15 cellular contexts compared by ENCODE assay signal in genomic region chr1:46342677-46343350, GRCh38. TPM values are rescaled to one million over a fixed set of nuclear protein-coding genes. Genes with fewer than 3 reads are reported as not detected.
A peak's percentile ranks its signal among the peaks of the same experiment; 100 is the strongest.
DNase-seq lines count a peak whose midpoint lies in the region; ATAC-seq and TF ChIP-seq lines count a peak whose summit lies in the region.
"Had no signal": no experiment of that assay in that cellular context is flagged by ENCODE, and none has a peak within 500 bp of the region (broad histone marks: within the 10 kb centered on the region; RNA-seq: fewer than 3 reads in every experiment).

No MANE protein-coding gene starts in this region.

- H3K27me3 Mint-ChIP-seq in CD4-positive, alpha-beta memory T cell = no peaks in the 10 kb centered on the region
- no peaks in the 10 kb centered on the region for H3K27me3 Mint-ChIP-seq in nephron (ENCODE audit: low read depth)

- intact Hi-C loops in CD4-positive, alpha-beta memory T cell (cut with micrococcal nuclease) = no loop called here
- intact Hi-C loops in ascending aorta (cut with DNase I) (loop anchor here (5.0 to 10.0 kb wide), 2 partner anchors 211 to 308 kb away; partner anchors contain the start of gene PIK3R3), left lung (cut with DNase I) (no loop called here)

- H3K4me3 Mint-ChIP-seq in CD4-positive, alpha-beta memory T cell = peak overlapping the region in 6 of 8 donors; percentile 9 to 100 (median 26)
- H3K4me3 Mint-ChIP-seq in nephron = peak overlapping the region; percentile 99

- no peaks in the 10 kb centered on the region for H3K9me3 Mint-ChIP-seq in CD4-positive, alpha-beta memory T cell
- no peaks in the 10 kb centered on the region for H3K9me3 Mint-ChIP-seq in nephron

- H3K27ac ChIP-seq in CD4-positive, alpha-beta memory T cell (ENCODE audit: low read depth, low read length) = peak overlapping the region; percentile 97
- H3K27ac ChIP-seq in ascending aorta (peak overlapping the region; percentile 98 to 99), left lung (no peak overlapping the region)

- ATAC-seq in left lung (no peak), GM18868 (IDR thresholded peaks at IDR 0.05; ENCODE audit: unreplicated experiment) (no peak)
- ATAC-seq: HCT116, Panc1 had no signal

- H3K27ac Mint-ChIP-seq in CD4-positive, alpha-beta memory T cell = peak overlapping the region; percentile 95 to 100 (median 100)
- peak overlapping the region; percentile 17 to 99 (median 98) for H3K27ac Mint-ChIP-seq in nephron

- CTCF ChIA-PET in CD4-positive, alpha-beta memory T cell (lab: Charles Lee; ENCODE audit: partially characterized antibody) = interaction anchor here (3.3 kb wide), 1 partner anchor 39 kb away, joined by 20 read pairs; the partner anchor contains the start of genes LRRC41 and UQCRH

- peaks cover 30 to 48% of the 10 kb centered on the region in 2 donors for H3K36me3 Mint-ChIP-seq in CD4-positive, alpha-beta memory T cell
- H3K36me3 Mint-ChIP-seq in nephron (ENCODE audit: low read depth) = peaks cover 35% of the 10 kb centered on the region

- no peak overlapping the region for H3K4me3 ChIP-seq in CD4-positive, alpha-beta memory T cell (ENCODE audit: low read length in 2 of 2)
- no peak overlapping the region for H3K4me3 ChIP-seq in H7 (ENCODE audit: insufficient read depth, low read depth, low read length)
- no peak overlapping the region for H3K4me3 ChIP-seq in ascending aorta
- H3K4me3 ChIP-seq in left lung = no peak overlapping the region
- H3K4me3 ChIP-seq: upper lobe of left lung had no signal

- no peaks in the 10 kb centered on the region for H3K27me3 ChIP-seq in CD4-positive, alpha-beta memory T cell (ENCODE audit: insufficient read depth, low read length)
- H3K27me3 ChIP-seq in H7 (ENCODE audit: control insufficient read depth, insufficient read depth, low read length) (no peaks in the 10 kb centered on the region), ascending aorta (no peaks in the 10 kb centered on the region), left lung (no peaks in the 10 kb centered on the region)
- H3K27me3 ChIP-seq: upper lobe of left lung had no signal

- no peaks in the 10 kb centered on the region for H3K9me3 ChIP-seq in CD4-positive, alpha-beta memory T cell (ENCODE audit: control insufficient read depth in 1 of 2, low read length in 2 of 2)
- no peaks in the 10 kb centered on the region for H3K9me3 ChIP-seq in ascending aorta
- H3K9me3 ChIP-seq in left lung = no peaks in the 10 kb centered on the region
- H3K9me3 ChIP-seq: upper lobe of left lung had no signal

- H3K4me1 ChIP-seq in CD4-positive, alpha-beta memory T cell (ENCODE audit: insufficient read depth, low read length) = peaks cover 22% of the 10 kb centered on the region
- H3K4me1 ChIP-seq in ascending aorta (peaks cover 0 to 12% of the 10 kb centered on the region in 2 donors), left lung (peaks cover 0 to 30% of the 10 kb centered on the region in 2 donors)

- DNase-seq in CD4-positive, alpha-beta memory T cell = no peak
- DNase-seq in H7 (peak; percentile 2), ascending aorta (ENCODE audit: low spot score in 2 of 2) (no peak), middle frontal gyrus (ENCODE audit: extremely low spot score, low spot score) (no peak), left lung (no peak), GOT3 (lab: John Stamatoyannopoulos, UW) (no peak)
- DNase-seq: activated CD8-positive, alpha-beta memory T cell treated with anti-CD3 and anti-CD28 coated beads, Interleukin-2, amount 50 U/mL, for 4 hours; NCI-H1048; NCI-H446; small intestine; upper lobe of left lung had no signal

- POLR2A ChIA-PET in CD4-positive, alpha-beta memory T cell (lab: Charles Lee; ENCODE audit: partially characterized antibody) = interaction anchor here (0.9 kb wide), 1 partner anchor 40 kb away, joined by 5 read pairs; the partner anchor contains the start of genes LRRC41 and UQCRH

- H3K36me3 ChIP-seq in CD4-positive, alpha-beta memory T cell (ENCODE audit: insufficient read depth, low read length) = peaks cover 7% of the 10 kb centered on the region
- H3K36me3 ChIP-seq in H7 (replicated peaks; ENCODE audit: control insufficient read depth, insufficient read depth, low read length) = peaks cover 18% of the 10 kb centered on the region
- H3K36me3 ChIP-seq in ascending aorta = peaks cover 19 to 42% of the 10 kb centered on the region in 2 donors
- H3K36me3 ChIP-seq in left lung = peaks cover 0 to 55% of the 10 kb centered on the region in 2 donors

- no peak for TF ChIP-seq CTCF in ascending aorta (IDR thresholded peaks at IDR 0.05)
- no peak for TF ChIP-seq CTCF in nephron (IDR thresholded peaks at IDR 0.05; ENCODE audit: unreplicated experiment in 3 of 3)
- TF ChIP-seq CTCF in left lung (IDR thresholded peaks at IDR 0.05) = no peak

- H3K4me1 Mint-ChIP-seq in CD4-positive, alpha-beta memory T cell = peaks cover 27 to 51% (median 36%) of the 10 kb centered on the region in 4 donors
- peaks cover 34% of the 10 kb centered on the region for H3K4me1 Mint-ChIP-seq in nephron

RNA-seq across cellular contexts. Expression of gene NSUN4, which starts 2.2 kb away (rescaled TPM):
- 10 to 100 TPM; 26.4 to 26.9 TPM for total RNA-seq in CD4-positive, alpha-beta memory T cell
- polyA plus RNA-seq in CD4-positive, alpha-beta memory T cell = 10 to 100 TPM in 1 of 2 donors, 1 to 10 TPM in 1; 7.7 to 18.7 TPM
- 10.4 and 11.8 TPM in 2 replicates for total RNA-seq in H7 (2014; rRNA removed; shearing (Covaris generic))
- total RNA-seq in ascending aorta (6.1 TPM), left lung (10 to 100 TPM; 22.6 to 25.8 TPM)

RNA-seq across cellular contexts. Expression of gene UQCRH, which starts 39.3 kb away (rescaled TPM):
- 100 to 1,000 TPM; 123 to 128 TPM for total RNA-seq in CD4-positive, alpha-beta memory T cell
- polyA plus RNA-seq in CD4-positive, alpha-beta memory T cell = 100 to 1,000 TPM; 251 to 272 TPM
- total RNA-seq in H7 (2014; rRNA removed; shearing (Covaris generic)) = 909 and 1,018 TPM in 2 replicates
- total RNA-seq in ascending aorta = 120 TPM
- total RNA-seq in left lung = 100 to 1,000 TPM; 172 to 193 TPM

RNA-seq across cellular contexts. Expression of gene LRRC41, which starts 39.4 kb away (rescaled TPM):
- 10 to 100 TPM; 31.8 to 32.0 TPM for total RNA-seq in CD4-positive, alpha-beta memory T cell
- 10 to 100 TPM; 47.8 to 66.1 TPM for polyA plus RNA-seq in CD4-positive, alpha-beta memory T cell
- 123 and 133 TPM in 2 replicates for total RNA-seq in H7 (2014; rRNA removed; shearing (Covaris generic))
- total RNA-seq in ascending aorta (102 TPM), left lung (10 to 100 TPM; 54.6 to 63.4 TPM)

RNA-seq across cellular contexts. Expression of gene FAAH, which starts 51.3 kb away (rescaled TPM):
- total RNA-seq in CD4-positive, alpha-beta memory T cell = 10 to 100 TPM in 1 of 2 experiments, 1 to 10 TPM in 1; 7.7 to 10.7 TPM
- polyA plus RNA-seq in CD4-positive, alpha-beta memory T cell = 1 to 10 TPM; 2.0 to 4.2 TPM
- 12.6 and 19.8 TPM in 2 replicates for total RNA-seq in H7 (2014; rRNA removed; shearing (Covaris generic))
- 6.0 TPM for total RNA-seq in ascending aorta
- 10 to 100 TPM; 23.3 to 25.8 TPM for total RNA-seq in left lung

Comparison
In these comparisons a context has a peak if more than half of its experiments do, and no peak if none do; other contexts are left out.
1. H3K27ac ChIP-seq: peak in CD4-positive, alpha-beta memory T cell (single experiment) and ascending aorta (2 of 2); none in left lung (0 of 2).